8 cellular contexts compared by ENCODE assay signal in the genomic region with DNA sequence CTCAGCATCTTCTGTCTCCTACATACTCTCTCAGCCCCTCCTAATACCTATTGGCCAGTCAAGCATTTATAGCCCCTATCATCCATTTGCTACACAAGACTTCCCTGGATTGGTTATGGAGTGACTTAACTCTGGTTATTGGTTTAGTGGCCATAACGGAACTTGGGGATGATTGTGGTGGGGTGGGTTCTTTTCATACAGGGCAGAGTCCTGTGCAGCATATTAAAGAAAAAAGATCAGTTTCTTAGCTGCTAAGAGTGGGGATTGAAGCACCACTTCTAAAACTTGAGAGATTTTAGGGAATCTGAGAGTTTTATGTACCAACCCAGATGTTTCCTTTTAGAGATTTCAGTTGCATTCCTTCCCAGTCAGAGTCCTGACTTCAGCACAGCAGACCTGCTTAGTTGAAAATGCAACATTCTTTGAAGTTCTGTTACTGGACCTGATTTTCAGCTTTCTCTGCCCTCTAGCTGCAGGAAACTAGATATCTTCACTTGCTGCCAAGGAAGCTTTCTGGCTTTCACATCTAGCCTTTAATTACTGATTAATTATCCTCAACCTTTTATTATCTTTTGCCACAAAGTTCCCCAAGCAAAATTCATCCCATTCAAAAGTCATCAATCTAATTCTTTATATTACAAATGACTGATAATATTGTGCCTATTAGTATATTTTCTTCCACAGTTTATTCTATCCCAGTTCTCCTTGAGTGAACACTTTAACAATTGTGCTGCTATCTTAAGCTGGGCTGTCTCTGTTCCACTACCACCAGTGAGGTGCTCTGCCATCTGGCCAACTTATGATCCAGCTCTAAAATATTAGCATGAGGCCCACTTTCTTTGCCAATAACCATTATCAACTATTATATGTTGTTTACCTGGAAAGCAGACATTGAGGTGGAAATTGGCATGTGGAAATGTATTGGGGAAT.
DNase-seq lines count a peak whose midpoint lies in the region; ATAC-seq and TF ChIP-seq lines count a peak whose summit lies in the region.

No MANE protein-coding gene starts in this region.

- no peak for DNase-seq in GM13977 (ENCODE audit: low spot score)
- no peak for DNase-seq in dorsolateral prefrontal cortex
- DNase-seq in neuronal stem cell (ENCODE audit: low spot score): peak; percentile 12
- DNase-seq in DMS114 treated with DMSO at 0.1 percent for 48 hours (lab: John Stamatoyannopoulos, UW; ENCODE audit: unreplicated experiment): no peak
- no peak for DNase-seq in activated T-cell treated with anti-CD3 and anti-CD28 coated beads, Interleukin-2, amount 50 U/mL, for 1 hour
- no peak for DNase-seq in NCI-H774 (lab: John Stamatoyannopoulos, UW)

- in situ Hi-C loops in GM13977 (cut with MboI; ENCODE audit: low pct_unique_long_range_greater_than_20kb, low sequenced_read_pairs, unreplicated experiment): no loop called here

- WGBS in neuronal stem cell (ENCODE audit: extremely low coverage in 2 of 2, insufficient read length in 2 of 2, insufficient replicate concordance in 1 of 2), 2 donors: no CpG with 5 or more reads among the region's 1 CpG

- H3K4me3 ChIP-seq in dorsolateral prefrontal cortex: no peak overlapping the region
- H3K4me3 ChIP-seq in neuronal stem cell (ENCODE audit: low read length in 2 of 2): no peak overlapping the region

- H3K36me3 ChIP-seq in neuronal stem cell (replicated peaks in 1 of 2; ENCODE audit: control insufficient read depth in 2 of 2, insufficient read depth in 2 of 2, low read length in 2 of 2): no peaks in the 10 kb centered on the region

- no peak overlapping the region for H3K4me2 ChIP-seq in neuronal stem cell (ENCODE audit: insufficient read depth, low read length, poor library complexity, severe bottlenecking)

- ATAC-seq in HG03571 (IDR thresholded peaks at IDR 0.05; ENCODE audit: unreplicated experiment) (peak; percentile 51), GM19395 (IDR thresholded peaks at IDR 0.05; ENCODE audit: unreplicated experiment) (no peak)

- no peaks in the 10 kb centered on the region for H3K79me1 ChIP-seq in neuronal stem cell (ENCODE audit: low read depth, low read length)

- no peak overlapping the region for H2BK120ac ChIP-seq in neuronal stem cell (ENCODE audit: low read depth, low read length)

- peak overlapping the region; percentile 35 for H2AFZ ChIP-seq in neuronal stem cell (ENCODE audit: low read length)

- TF ChIP-seq CTCF in GM13977 (IDR thresholded peaks at IDR 0.05; ENCODE audit: extremely low read depth, insufficient read depth, missing control alignments) (peak; percentile 1), dorsolateral prefrontal cortex (IDR thresholded peaks at IDR 0.05 in 54 of 56, conservative IDR thresholded peaks at IDR 0.05 in 2 of 56; ENCODE audit: low read depth in 1 of 56, partially characterized antibody in 56 of 56) (peak; percentile 38 to 88 (median 70))

- no peak overlapping the region for H2BK5ac ChIP-seq in neuronal stem cell (ENCODE audit: low read length)

- no peak overlapping the region for H4K8ac ChIP-seq in neuronal stem cell (ENCODE audit: low read depth, low read length)

- intact Hi-C loops in dorsolateral prefrontal cortex (cut with DNase I): loop anchor here (2.0 to 5.0 kb wide), 2 partner anchors 188 kb away; no protein-coding TSS in a partner anchor

- H3K4ac ChIP-seq in neuronal stem cell (ENCODE audit: low read length): no peak overlapping the region

- H2AK5ac ChIP-seq in neuronal stem cell (ENCODE audit: low read depth, low read length): no peak overlapping the region

- H2BK15ac ChIP-seq in neuronal stem cell (ENCODE audit: low read length): no peak overlapping the region

- no peaks in the 10 kb centered on the region for H3K27me3 ChIP-seq in dorsolateral prefrontal cortex
- H3K27me3 ChIP-seq in neuronal stem cell (ENCODE audit: control insufficient read depth in 3 of 3, insufficient read depth in 3 of 3, low read depth in 1 of 3, low read length in 3 of 3): no peaks in the 10 kb centered on the region

- H3K23ac ChIP-seq in neuronal stem cell (ENCODE audit: low read depth, low read length, poor library complexity): no peak overlapping the region

- no peak overlapping the region for H3K9ac ChIP-seq in neuronal stem cell (ENCODE audit: low read depth, low read length, poor library complexity)

- no peak overlapping the region for H2BK12ac ChIP-seq in neuronal stem cell (ENCODE audit: low read length)

- no peak overlapping the region for H4K91ac ChIP-seq in neuronal stem cell (ENCODE audit: low read depth, low read length, poor library complexity)

- no peaks in the 10 kb centered on the region for H3K4me1 ChIP-seq in neuronal stem cell (ENCODE audit: control insufficient read depth in 2 of 2, insufficient read depth in 1 of 2, low read depth in 1 of 2, low read length in 2 of 2)

- H3K27ac ChIP-seq in dorsolateral prefrontal cortex (peak overlapping the region in 38 of 59 donors; percentile 1 to 78 (median 45)), neuronal stem cell (replicated peaks; ENCODE audit: low read length) (no peak overlapping the region)

- no peaks in the 10 kb centered on the region for H3K9me3 ChIP-seq in neuronal stem cell (replicated peaks in 1 of 2; ENCODE audit: control insufficient read depth in 2 of 2, insufficient read depth in 1 of 2, low read depth in 1 of 2, low read length in 2 of 2)

- H3K18ac ChIP-seq in neuronal stem cell (ENCODE audit: low read length): no peak overlapping the region

- H3K14ac ChIP-seq in neuronal stem cell (ENCODE audit: low read length): no peak overlapping the region
